1 cellular context compared by ENCODE assay signal in the genomic region with DNA sequence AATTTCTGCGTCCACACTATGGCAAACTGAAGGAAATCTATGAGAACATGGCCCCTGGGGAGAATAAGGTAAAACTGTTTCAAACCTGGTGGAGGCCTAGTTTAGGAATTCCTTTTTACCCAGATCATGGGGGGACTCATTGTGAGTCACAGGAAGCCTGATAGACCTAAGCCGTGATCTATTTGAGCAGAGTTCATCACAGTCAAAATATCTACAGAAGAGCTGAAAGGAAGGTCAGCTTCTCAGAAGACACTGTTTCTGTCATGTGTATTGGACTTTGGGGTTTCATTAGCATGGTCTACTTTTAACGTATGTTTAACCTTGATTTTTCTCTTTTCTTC.
TF ChIP-seq lines count a peak whose summit lies in the region.

No MANE protein-coding gene starts in this region.

TF ChIP-seq in H1, 55 proteins besides CTCF, POLR2A, EP300 and RAD21:
- TF ChIP-seq CBX5 (IDR thresholded peaks at IDR 0.05; ENCODE audit: low read depth, low read length): no peak
- no peak for TF ChIP-seq ZNF274 (IDR thresholded peaks at IDR 0.05; ENCODE audit: borderline replicate concordance, extremely low read depth, low read length)
- TF ChIP-seq JUND (IDR thresholded peaks at IDR 0.05; ENCODE audit: low read length): no peak
- TF ChIP-seq ATF3 (IDR thresholded peaks at IDR 0.05; ENCODE audit: insufficient read depth, low read depth, low read length): no peak
- TF ChIP-seq SP2 (IDR thresholded peaks at IDR 0.05; ENCODE audit: low read length): no peak
- TF ChIP-seq RFX5 (IDR thresholded peaks at IDR 0.05; ENCODE audit: borderline replicate concordance, low read depth, low read length): no peak
- TF ChIP-seq KDM1A (IDR thresholded peaks at IDR 0.05; ENCODE audit: borderline replicate concordance, low read length): no peak
- TF ChIP-seq POU5F1 (IDR thresholded peaks at IDR 0.05; ENCODE audit: low read depth, low read length): no peak
- TF ChIP-seq POLR2AphosphoS5 (IDR thresholded peaks at IDR 0.05; ENCODE audit: low read depth, low read length): no peak
- TF ChIP-seq TAF7 (optimal IDR thresholded peaks at IDR 0.05; ENCODE audit: borderline replicate concordance, low read depth, low read length): no peak
- TF ChIP-seq FOSL1 (IDR thresholded peaks at IDR 0.05; ENCODE audit: insufficient read depth, low read depth, low read length): no peak
- TF ChIP-seq SUZ12 (IDR thresholded peaks at IDR 0.05; ENCODE audit: low read length): no peak
- TF ChIP-seq CHD1 (IDR thresholded peaks at IDR 0.05; ENCODE audit: low read depth, low read length): no peak
TF ChIP-seq in H1: peak in this region for 0.
